15 cellular contexts compared by ENCODE assay signal in the genomic region with DNA sequence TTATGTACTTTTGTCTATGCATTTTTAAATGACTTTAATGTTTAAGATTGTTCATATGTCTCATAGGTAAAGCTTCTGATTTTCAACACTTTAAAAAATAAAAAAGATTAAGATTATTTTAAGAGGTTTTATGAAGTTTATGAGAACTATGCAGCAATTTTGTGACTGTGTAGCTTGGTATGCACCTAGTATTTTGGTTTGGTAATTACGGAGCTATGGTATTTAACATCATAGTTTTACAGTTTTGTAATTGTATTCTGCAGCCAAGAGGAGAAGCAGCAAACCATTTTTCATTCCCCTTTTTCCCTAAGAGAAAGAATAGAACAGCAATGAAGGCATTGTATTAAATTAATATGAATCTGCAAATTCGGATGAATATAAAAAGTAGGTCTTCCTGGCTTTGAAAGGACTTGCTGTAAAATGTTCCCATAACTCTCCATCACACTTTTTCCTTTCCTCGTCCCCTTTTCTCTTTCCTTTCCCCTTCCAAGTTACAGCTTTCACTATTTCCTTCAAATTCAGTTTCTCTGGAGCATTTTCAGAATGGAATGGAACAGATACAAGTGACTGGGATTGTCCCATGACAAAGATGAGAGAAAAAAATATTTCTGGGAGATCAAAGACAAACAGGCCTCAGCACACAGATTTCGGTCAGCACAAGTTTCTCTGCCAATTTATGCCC. TPM values are rescaled to one million over a fixed set of nuclear protein-coding genes. Genes with fewer than 3 reads are reported as not detected.
DNase-seq lines count a peak whose midpoint lies in the region; ATAC-seq and TF ChIP-seq lines count a peak whose summit lies in the region.
"Had no signal": no experiment of that assay in that cellular context is flagged by ENCODE, and none has a peak within 500 bp of the region (broad histone marks: within the 10 kb centered on the region; RNA-seq: fewer than 3 reads in every experiment).

No MANE protein-coding gene starts in this region.

- H3K79me2 ChIP-seq in smooth muscle cell (ENCODE audit: low read depth): no peaks in the 10 kb centered on the region
- H3K79me2 ChIP-seq in OCI-LY7 (ENCODE audit: insufficient read depth, low read depth, low read length): no peaks in the 10 kb centered on the region

- no peaks in the 10 kb centered on the region for H3K36me3 ChIP-seq in adipocyte (ENCODE audit: control insufficient read depth, insufficient read depth, low read length, severe bottlenecking)
- no peaks in the 10 kb centered on the region for H3K36me3 ChIP-seq in smooth muscle cell (ENCODE audit: low read depth)
- no peaks in the 10 kb centered on the region for H3K36me3 ChIP-seq in OCI-LY7 (ENCODE audit: insufficient read depth, low read length)

- no peak for ATAC-seq in HG02588 (IDR thresholded peaks at IDR 0.05; ENCODE audit: unreplicated experiment)
- ATAC-seq in HG03139 (IDR thresholded peaks at IDR 0.05; ENCODE audit: unreplicated experiment): no peak
- ATAC-seq: K562 had no signal

- no TSS peak for BruUV-seq in OCI-LY7 (replicated peaks; lab: Mats Ljungman, UMichigan)

- no peak overlapping the region for H2AFZ ChIP-seq in smooth muscle cell (ENCODE audit: low read depth)
- no peak overlapping the region for H2AFZ ChIP-seq in OCI-LY7 (ENCODE audit: low read length)

- H3K27ac ChIP-seq in smooth muscle cell (ENCODE audit: low read depth): no peak overlapping the region
- H3K27ac ChIP-seq in OCI-LY7 (ENCODE audit: low read depth, low read length, poor library complexity, severe bottlenecking): no peak overlapping the region
- H3K27ac ChIP-seq: RWPE1 had no signal

- CTCF ChIA-PET in OCI-LY7 (lab: Charles Lee; ENCODE audit: unreplicated experiment): no interaction called here

- no peak for TF ChIP-seq CTCF in foreskin fibroblast (IDR thresholded peaks at IDR 0.05; ENCODE audit: low read depth, low read length)
- no peak for TF ChIP-seq CTCF in smooth muscle cell (IDR thresholded peaks at IDR 0.05; ENCODE audit: borderline replicate concordance, insufficient read depth, poor library complexity, severe bottlenecking)
- no peak for TF ChIP-seq CTCF in OCI-LY7 (conservative IDR thresholded peaks at IDR 0.05; ENCODE audit: low read length)

- no peaks in the 10 kb centered on the region for H3F3A ChIP-seq in smooth muscle cell (ENCODE audit: low read depth)

- POLR2A ChIA-PET in OCI-LY7 (lab: Charles Lee): no interaction called here

- DNase-seq in EH (ENCODE audit: low read depth) (peak; percentile 84), adipocyte (ENCODE audit: low read depth) (peak; percentile 81), foreskin fibroblast (peak; percentile 33 to 72), smooth muscle cell (lab: John Stamatoyannopoulos, UW; ENCODE audit: unreplicated experiment) (no peak), OCI-LY7 (ENCODE audit: low spot score) (no peak), NCI-H2196 (lab: John Stamatoyannopoulos, UW; ENCODE audit: unreplicated experiment) (no peak)
- DNase-seq: activated CD4-positive, alpha-beta T cell treated with anti-CD3 and anti-CD28 coated beads, Interleukin-2, amount 50 U/mL, for 1 hour; CD8-positive, alpha-beta memory T cell; stimulated activated CD4-positive, alpha-beta T cell treated with anti-CD3 and anti-CD28 coated beads, Interleukin-4, amount 100 ng/mL, for 24 hours; stimulated activated naive CD4-positive, alpha-beta T cell treated with Interleukin-2 at 50 U/mL for 16 hours; T-helper 9 cell had no signal

- H3K4me2 ChIP-seq in smooth muscle cell (peak overlapping the region; percentile 72), OCI-LY7 (ENCODE audit: low read length) (no peak overlapping the region)

- WGBS in smooth muscle cell (ENCODE audit: low lambda C conversion rate): 72% methylated on average over 4 of the region's 4 CpGs

- intact Hi-C loops in OCI-LY7 (cut with micrococcal nuclease; ENCODE audit: unreplicated experiment): no loop called here

- no peaks in the 10 kb centered on the region for H4K20me1 ChIP-seq in smooth muscle cell (ENCODE audit: low read depth)
- no peaks in the 10 kb centered on the region for H4K20me1 ChIP-seq in OCI-LY7 (ENCODE audit: insufficient read depth, low read length)

- H3K27me3 ChIP-seq in adipocyte (replicated peaks; ENCODE audit: control insufficient read depth, insufficient read depth, low read length) (no peaks in the 10 kb centered on the region), smooth muscle cell (ENCODE audit: low read depth) (no peaks in the 10 kb centered on the region)

- H3K4me3 ChIP-seq in adipocyte (ENCODE audit: low read length) (peak overlapping the region; percentile 54), foreskin fibroblast (ENCODE audit: low read depth in 1 of 2, low read length in 2 of 2) (no peak overlapping the region), smooth muscle cell (no peak overlapping the region), OCI-LY7 (ENCODE audit: low read depth, low read length, poor library complexity, severe bottlenecking) (no peak overlapping the region)
- H3K4me3 ChIP-seq: K562 had no signal

- no peaks in the 10 kb centered on the region for H3K9me2 ChIP-seq in OCI-LY7 (ENCODE audit: insufficient read depth, low read length)

- H3K4me1 ChIP-seq in adipocyte (ENCODE audit: control insufficient read depth, insufficient read depth, low read length) (peaks cover 42% of the 10 kb centered on the region), smooth muscle cell (ENCODE audit: low read depth) (peaks cover 7% of the 10 kb centered on the region), OCI-LY7 (ENCODE audit: insufficient read depth, low read length, poor library complexity, severe bottlenecking) (no peaks in the 10 kb centered on the region)

- no peaks in the 10 kb centered on the region for H3K9me3 ChIP-seq in adipocyte (ENCODE audit: control insufficient read depth, low read length)
- H3K9me3 ChIP-seq in smooth muscle cell (replicated peaks; ENCODE audit: low read depth): no peaks in the 10 kb centered on the region
- H3K9me3 ChIP-seq in OCI-LY7 (ENCODE audit: low read length): no peaks in the 10 kb centered on the region

- H3K9ac ChIP-seq in adipocyte (ENCODE audit: low read length) (peak overlapping the region; percentile 67), smooth muscle cell (ENCODE audit: low read depth) (no peak overlapping the region)

RNA-seq across cellular contexts. Expression of gene PIEZO2, which starts 26.0 kb away (rescaled TPM):
- total RNA-seq in smooth muscle cell (4.7 and 10.4 TPM in 2 replicates), OCI-LY7 (2022) (3.3 and 5.6 TPM in 2 replicates)
- 1.3 and 2.3 TPM in 2 replicates for polyA plus RNA-seq in smooth muscle cell
- 0.95 and 2.6 TPM in 2 replicates for total RNA-seq in OCI-LY7 (2014; rRNA removed; shearing (Covaris generic))
- total RNA-seq: CD8-positive, alpha-beta memory T cell had no signal
- polyA plus RNA-seq: CD8-positive, alpha-beta memory T cell had no signal

Comparison
In these comparisons a context has a peak if more than half of its experiments do, and no peak if none do; other contexts are left out.
1. DNase-seq: peak in EH (single experiment), adipocyte (single experiment) and foreskin fibroblast (2 of 2); none in smooth muscle cell (single experiment), OCI-LY7 (single experiment) and NCI-H2196 (single experiment).